20 cellular contexts compared by ENCODE assay signal in the genomic region with DNA sequence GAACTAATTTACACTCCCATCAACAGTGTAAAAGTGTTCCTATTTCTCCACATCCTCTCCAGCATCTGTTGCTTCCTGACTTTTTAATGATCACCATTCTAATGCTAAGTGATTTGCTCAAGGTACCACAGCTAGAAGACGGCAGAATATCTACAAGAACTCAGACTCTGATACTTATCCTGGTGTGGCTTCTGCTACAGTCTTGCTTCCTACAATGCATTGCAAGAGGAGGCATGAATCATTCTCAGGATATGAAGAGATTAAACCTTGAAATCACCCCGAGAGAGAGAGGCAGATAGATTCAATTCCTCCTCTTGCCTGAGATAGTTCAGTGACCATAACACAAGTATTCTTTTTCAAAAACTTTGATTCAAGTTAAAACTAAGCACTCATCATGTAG.
"Had no signal": no experiment of that assay in that cellular context is flagged by ENCODE, and none has a peak within 500 bp of the region (broad histone marks: within the 10 kb centered on the region; RNA-seq: fewer than 3 reads in every experiment).

No MANE protein-coding gene starts in this region.

- DNase-seq: activated CD4-positive, alpha-beta T cell treated with anti-CD3 and anti-CD28 coated beads, Interleukin-2, amount 10 ng/mL, durations not matched to agents 24 days and 14 days; activated CD8-positive, alpha-beta T cell treated with anti-CD3 and anti-CD28 coated beads, Interleukin-2, amount 10 ng/mL, durations not matched to agents 7 days and 5 days; activated naive CD4-positive, alpha-beta T cell treated with anti-CD3 and anti-CD28 coated beads for 36 hours; activated T-cell treated with anti-CD3 and anti-CD28 coated beads, Interleukin-2, amount 50 U/mL, for 24 hours; endodermal cell; gastrocnemius medialis; head of caudate nucleus; kidney; midbrain; nucleus accumbens; posterior cingulate gyrus; sigmoid colon; spleen; stimulated activated naive B cell treated with anti-CD40 and anti-IgM and Interleukin-4, amounts not matched to agents 10 μg/mL and 1 μg/mL and 100 μg/mL, for 72 hours; T-cell; upper lobe of right lung had no signal

- H3K27me3 Mint-ChIP-seq: stimulated activated naive B cell treated with anti-CD40 and anti-IgM and Interleukin-4, amounts not matched to agents 10 μg/mL and 1 μg/mL and 100 μg/mL, for 72 hours had no signal

- H3K4me3 Mint-ChIP-seq: activated CD4-positive, alpha-beta T cell treated with anti-CD3 and anti-CD28 coated beads, Interleukin-2, amount 10 ng/mL, durations not matched to agents 24 days and 14 days; activated CD8-positive, alpha-beta T cell treated with anti-CD3 and anti-CD28 coated beads, Interleukin-2, amount 10 ng/mL, durations not matched to agents 7 days and 5 days; activated naive CD4-positive, alpha-beta T cell treated with anti-CD3 and anti-CD28 coated beads for 36 hours; activated T-cell treated with anti-CD3 and anti-CD28 coated beads, Interleukin-2, amount 50 U/mL, for 24 hours; endodermal cell; nephron; stimulated activated naive B cell treated with anti-CD40 and anti-IgM and Interleukin-4, amounts not matched to agents 10 μg/mL and 1 μg/mL and 100 μg/mL, for 72 hours; T-cell had no signal

- H3K27ac ChIP-seq: gastrocnemius medialis, sigmoid colon, spleen, upper lobe of right lung had no signal

- H3K4me1 Mint-ChIP-seq: activated CD4-positive, alpha-beta T cell treated with anti-CD3 and anti-CD28 coated beads, Interleukin-2, amount 10 ng/mL, durations not matched to agents 24 days and 14 days; endodermal cell; stimulated activated naive B cell treated with anti-CD40 and anti-IgM and Interleukin-4, amounts not matched to agents 10 μg/mL and 1 μg/mL and 100 μg/mL, for 72 hours had no signal

- H3K9me3 Mint-ChIP-seq: activated naive CD4-positive, alpha-beta T cell treated with anti-CD3 and anti-CD28 coated beads for 36 hours; activated T-helper 2 cell treated with anti-CD3 and anti-CD28 coated beads, Interferon-gamma antibody, Interleukin-2, Interleukin-4, amounts not matched to agents 10 μg/mL and 5 μg/mL and 100 μg/mL, durations not matched to agents 14 hours and 24 hours and 36 hours had no signal

- H3K27me3 ChIP-seq: gastrocnemius medialis, sigmoid colon, spleen, upper lobe of right lung had no signal

- H3K4me1 ChIP-seq: gastrocnemius medialis, sigmoid colon, spleen, upper lobe of right lung had no signal

- H3K36me3 ChIP-seq: gastrocnemius medialis, sigmoid colon, spleen, upper lobe of right lung had no signal

- ATAC-seq: activated CD8-positive, alpha-beta T cell treated with anti-CD3 and anti-CD28 coated beads, Interleukin-2, amount 10 ng/mL, durations not matched to agents 7 days and 5 days; gastrocnemius medialis; left lobe of liver; stimulated activated naive B cell treated with anti-CD40 and anti-IgM and Interleukin-4, amounts not matched to agents 10 μg/mL and 1 μg/mL and 100 μg/mL, for 72 hours; T-cell; upper lobe of right lung had no signal

- H3K9me3 ChIP-seq: gastrocnemius medialis, sigmoid colon, upper lobe of right lung had no signal

- H3K4me3 ChIP-seq: gastrocnemius medialis, lung, sigmoid colon, spleen, upper lobe of right lung had no signal

- H3K27ac Mint-ChIP-seq: activated CD4-positive, alpha-beta T cell treated with anti-CD3 and anti-CD28 coated beads, Interleukin-2, amount 10 ng/mL, durations not matched to agents 24 days and 14 days; activated CD8-positive, alpha-beta T cell treated with anti-CD3 and anti-CD28 coated beads, Interleukin-2, amount 10 ng/mL, durations not matched to agents 7 days and 5 days; activated naive CD4-positive, alpha-beta T cell treated with anti-CD3 and anti-CD28 coated beads for 36 hours; activated T-cell treated with anti-CD3 and anti-CD28 coated beads, Interleukin-2, amount 50 U/mL, for 24 hours; activated T-helper 2 cell treated with anti-CD3 and anti-CD28 coated beads, Interferon-gamma antibody, Interleukin-2, Interleukin-4, amounts not matched to agents 10 μg/mL and 5 μg/mL and 100 μg/mL, durations not matched to agents 14 hours and 24 hours and 36 hours; endodermal cell; nephron; stimulated activated naive B cell treated with anti-CD40 and anti-IgM and Interleukin-4, amounts not matched to agents 10 μg/mL and 1 μg/mL and 100 μg/mL, for 72 hours; T-cell had no signal
